Comparison of ENCODE assay signal across 14 cellular contexts in the genomic region with DNA sequence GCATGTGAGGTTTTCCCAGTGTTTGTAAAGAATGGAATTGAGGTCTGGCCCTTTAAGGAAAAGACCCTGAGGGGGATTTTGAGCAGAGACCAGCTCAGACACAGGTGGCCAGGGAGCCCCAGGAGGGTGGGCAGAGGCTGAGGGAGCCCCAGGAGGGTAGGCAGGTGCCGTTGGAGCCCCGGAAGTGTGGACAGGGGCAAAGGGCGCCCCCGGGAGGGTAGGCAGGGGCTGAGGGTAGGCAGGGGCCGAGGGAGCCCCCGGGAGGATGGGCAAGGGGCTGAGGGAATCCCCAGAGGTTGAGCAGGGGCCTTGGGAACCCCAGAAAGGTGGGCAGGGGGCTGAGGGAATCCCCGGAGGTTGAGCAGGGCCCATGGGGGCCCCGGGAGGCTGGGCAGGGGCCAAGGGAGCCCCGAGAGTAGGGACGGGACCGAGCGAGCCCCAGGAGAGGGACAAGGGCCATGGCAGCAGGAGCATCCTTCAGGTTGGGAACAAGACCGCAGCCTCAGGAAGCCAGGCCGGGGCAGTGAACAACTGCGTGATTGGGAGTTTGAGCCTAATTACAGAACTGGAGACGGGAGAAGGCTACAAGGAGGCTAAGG.
"Had no signal": no experiment of that assay in that cellular context is flagged by ENCODE, and none has a peak within 500 bp of the region (broad histone marks: within the 10 kb centered on the region; RNA-seq: fewer than 3 reads in every experiment).

No MANE protein-coding gene starts in this region.

- H3K4me3 ChIP-seq: cardiac muscle cell, colonic mucosa, psoas muscle, testis had no signal

- DNase-seq: activated CD4-positive, alpha-beta memory T cell treated with anti-CD3 and anti-CD28 coated beads, Interleukin-2, amount 10 ng/mL, durations not matched to agents 7 days and 5 days; activated T-cell treated with anti-CD3 and anti-CD28 coated beads, Interleukin-2, amount 50 U/mL, for 48 hours; colonic mucosa; effector CD4-positive, alpha-beta T cell; foreskin melanocyte; naive thymus-derived CD8-positive, alpha-beta T cell; occipital lobe; psoas muscle; stimulated activated CD4-positive, alpha-beta T cell treated with anti-CD3 and anti-CD28 coated beads, Interleukin-12 subunit alpha, Interleukin-12 subunit beta, amount 100 ng/mL, for 4 hours; stimulated activated naive CD8-positive, alpha-beta T cell treated with anti-CD3 and anti-CD28 coated beads, Interleukin-15, Interleukin-2, amounts not matched to agents 100 U/mL and 50 U/mL, for 24 hours; T-helper 9 cell; testis had no signal

- H3K4me3 Mint-ChIP-seq: activated CD4-positive, alpha-beta memory T cell treated with anti-CD3 and anti-CD28 coated beads, Interleukin-2, amount 10 ng/mL, durations not matched to agents 7 days and 5 days; naive thymus-derived CD8-positive, alpha-beta T cell had no signal

- H3K27me3 ChIP-seq: cardiac muscle cell, colonic mucosa, testis had no signal

- H3K4me1 Mint-ChIP-seq: activated CD4-positive, alpha-beta memory T cell treated with anti-CD3 and anti-CD28 coated beads, Interleukin-2, amount 10 ng/mL, durations not matched to agents 7 days and 5 days had no signal

- H3K9me3 Mint-ChIP-seq: activated CD4-positive, alpha-beta memory T cell treated with anti-CD3 and anti-CD28 coated beads, Interleukin-2, amount 10 ng/mL, durations not matched to agents 7 days and 5 days; naive thymus-derived CD8-positive, alpha-beta T cell had no signal

- H3K27me3 Mint-ChIP-seq: activated CD4-positive, alpha-beta memory T cell treated with anti-CD3 and anti-CD28 coated beads, Interleukin-2, amount 10 ng/mL, durations not matched to agents 7 days and 5 days had no signal

- ATAC-seq: naive thymus-derived CD8-positive, alpha-beta T cell; psoas muscle; sciatic nerve; stimulated activated naive CD8-positive, alpha-beta T cell treated with anti-CD3 and anti-CD28 coated beads, Interleukin-15, Interleukin-2, amounts not matched to agents 100 U/mL and 50 U/mL, for 24 hours had no signal

- H3K4me1 ChIP-seq: colonic mucosa, psoas muscle had no signal

- H3K27ac Mint-ChIP-seq: activated CD4-positive, alpha-beta memory T cell treated with anti-CD3 and anti-CD28 coated beads, Interleukin-2, amount 10 ng/mL, durations not matched to agents 7 days and 5 days had no signal

- H3K27ac ChIP-seq: cardiac muscle cell, colonic mucosa, psoas muscle, testis had no signal

- H3K9me3 ChIP-seq: colonic mucosa, psoas muscle, testis had no signal

- H3K36me3 ChIP-seq: cardiac muscle cell, colonic mucosa had no signal
